ENCODE assay signal across 19 cellular contexts in genomic region chr7:143511593-143512047, GRCh38. TPM values are rescaled to one million over a fixed set of nuclear protein-coding genes. Genes with fewer than 3 reads are reported as not detected.
DNase-seq lines count a peak whose midpoint lies in the region; ATAC-seq and TF ChIP-seq lines count a peak whose summit lies in the region.
"Had no signal": no experiment of that assay in that cellular context is flagged by ENCODE, and none has a peak within 500 bp of the region (broad histone marks: within the 10 kb centered on the region; RNA-seq: fewer than 3 reads in every experiment).

No MANE protein-coding gene starts in this region.

- peak overlapping the region; percentile 39 for H2AFZ ChIP-seq in fibroblast of lung (ENCODE audit: low read length)
- no peak overlapping the region for H2AFZ ChIP-seq in parathyroid adenoma
- H2AFZ ChIP-seq: PC-9 had no signal

- H3K79me2 ChIP-seq in fibroblast of lung (ENCODE audit: control insufficient read depth, insufficient read depth, low read length) (no peaks in the 10 kb centered on the region), parathyroid adenoma (no peaks in the 10 kb centered on the region)

- H3K9me3 ChIP-seq in right cardiac atrium (ENCODE audit: control insufficient read depth, low read length): no peaks in the 10 kb centered on the region
- no peaks in the 10 kb centered on the region for H3K9me3 ChIP-seq in fibroblast of lung (ENCODE audit: control insufficient read depth, insufficient read depth, low read depth, low read length)
- H3K9me3 ChIP-seq in parathyroid adenoma (ENCODE audit: control insufficient read depth, low read length): no peaks in the 10 kb centered on the region

- 76% methylated on average over 23 of the region's 23 CpGs for WGBS in right cardiac atrium

- H3K27ac ChIP-seq in right cardiac atrium (ENCODE audit: low read length) (no peak overlapping the region), fibroblast of lung (ENCODE audit: insufficient read depth, low read length) (no peak overlapping the region), parathyroid adenoma (peak overlapping the region; percentile 87)
- H3K27ac ChIP-seq: PC-9 had no signal

- intact Hi-C loops in right cardiac atrium (cut with DNase I): no loop called here
- intact Hi-C loops in left cardiac atrium (cut with DNase I): no loop called here

- H3K36me3 ChIP-seq in fibroblast of lung (ENCODE audit: control insufficient read depth, insufficient read depth, low read length) (no peaks in the 10 kb centered on the region), parathyroid adenoma (ENCODE audit: control insufficient read depth, insufficient read depth, low read length) (no peaks in the 10 kb centered on the region)

- H4K20me1 ChIP-seq in fibroblast of lung (ENCODE audit: control insufficient read depth, extremely low read depth, insufficient read depth, low read length): no peaks in the 10 kb centered on the region

- DNase-seq in right cardiac atrium (peak in 2 of 3 donors; percentile 46 to 51), left cardiac atrium (no peak), fibroblast of lung (ENCODE audit: low read depth in 2 of 2) (no peak), NCI-H82 treated with DMSO at 0.1 percent for 48 hours (lab: John Stamatoyannopoulos, UW; ENCODE audit: unreplicated experiment) (no peak), hepatic stellate cell (ENCODE audit: low spot score) (no peak)
- DNase-seq: CD4-positive, CD25-positive, alpha-beta regulatory T cell; DND-41; GDM1; KG1; NCI-H1092 treated with DMSO at 0.1 percent for 48 hours; NCI-H187; NCI-H446; PC-9; Right ventricle myocardium superior had no signal

- TF ChIP-seq CTCF in fibroblast of lung (conservative IDR thresholded peaks at IDR 0.05 in 1 of 2, IDR thresholded peaks at IDR 0.05 in 1 of 2; ENCODE audit: low read depth in 1 of 2, low read length in 2 of 2) (no peak), parathyroid adenoma (IDR thresholded peaks at IDR 0.05) (no peak)

- H3K4me3 ChIP-seq in right cardiac atrium (ENCODE audit: low read length) (no peak overlapping the region), fibroblast of lung (replicated peaks in 1 of 4; ENCODE audit: control extremely low read depth in 1 of 4, insufficient read depth in 1 of 4, low read depth in 3 of 4, low read length in 4 of 4) (no peak overlapping the region), parathyroid adenoma (ENCODE audit: low read depth, low read length) (no peak overlapping the region)
- H3K4me3 ChIP-seq: PC-9 had no signal

- no peaks in the 10 kb centered on the region for H3K4me1 ChIP-seq in right cardiac atrium (ENCODE audit: control insufficient read depth, insufficient read depth, low read length)
- no peaks in the 10 kb centered on the region for H3K4me1 ChIP-seq in fibroblast of lung (ENCODE audit: control insufficient read depth, extremely low read depth, insufficient read depth, low read length)
- H3K4me1 ChIP-seq in parathyroid adenoma: peaks cover 51% of the 10 kb centered on the region

- peak in 1 of 2 donors; percentile 47 for ATAC-seq in right cardiac atrium
- no peak for ATAC-seq in left cardiac atrium
- no peak for ATAC-seq in HG03439 (IDR thresholded peaks at IDR 0.05; ENCODE audit: unreplicated experiment)
- no peak for ATAC-seq in HG02678 (IDR thresholded peaks at IDR 0.05; ENCODE audit: unreplicated experiment)

- no peak overlapping the region for H3K9ac ChIP-seq in fibroblast of lung (ENCODE audit: insufficient read depth, low read length)
- no peak overlapping the region for H3K9ac ChIP-seq in parathyroid adenoma

- no peaks in the 10 kb centered on the region for H3K27me3 ChIP-seq in right cardiac atrium (ENCODE audit: control insufficient read depth, insufficient read depth)
- no peaks in the 10 kb centered on the region for H3K27me3 ChIP-seq in fibroblast of lung (ENCODE audit: control insufficient read depth, insufficient read depth, low read length)
- H3K27me3 ChIP-seq in parathyroid adenoma (ENCODE audit: control insufficient read depth, insufficient read depth, low read length): no peaks in the 10 kb centered on the region

- H3K4me2 ChIP-seq in fibroblast of lung (ENCODE audit: extremely low read depth, insufficient read depth, low read length) (no peak overlapping the region), parathyroid adenoma (ENCODE audit: low read length) (no peak overlapping the region)
- H3K4me2 ChIP-seq: PC-9 had no signal

RNA-seq across cellular contexts. Expression of gene TAS2R41, which starts 33.9 kb away (rescaled TPM):
- total RNA-seq in right cardiac atrium (not detected), left cardiac atrium (under 1 TPM in 1 of 2 donors, not detected in 1; 0.26 TPM), fibroblast of lung (not detected in 2 replicates)
- polyA plus RNA-seq in right cardiac atrium (not detected), fibroblast of lung (not detected in 2 replicates)
- not detected in 2 replicates for polyA plus RNA-seq in fibroblast of lung (2012)
- polyA minus RNA-seq in fibroblast of lung (ENCODE audit: low replicate concordance): not detected in 2 replicates
- total RNA-seq: A673, MCF 10A, PC-9, Right ventricle myocardium superior had no signal
- polyA plus RNA-seq: CD4-positive, CD25-positive, alpha-beta regulatory T cell had no signal

RNA-seq across cellular contexts. Expression of gene CTAGE15, which starts 60.0 kb away (rescaled TPM):
- under 1 TPM in 1 of 4 donors, not detected in 3; 0.19 TPM for total RNA-seq in right cardiac atrium
- polyA plus RNA-seq in right cardiac atrium: 0.02 TPM
- total RNA-seq in left cardiac atrium: not detected
- 0.17 and 0.26 TPM in 2 replicates for total RNA-seq in fibroblast of lung
- 0.07 TPM in 1 of 2 replicates, not detected in the other for polyA plus RNA-seq in fibroblast of lung
- 0.09 TPM in 1 of 2 replicates, not detected in the other for polyA plus RNA-seq in fibroblast of lung (2012)
- not detected in 2 replicates for polyA minus RNA-seq in fibroblast of lung (ENCODE audit: low replicate concordance)
- total RNA-seq: A673, Right ventricle myocardium superior had no signal

Comparison
In these comparisons a context has a peak if more than half of its experiments do, and no peak if none do; other contexts are left out.
1. DNase-seq: peak in right cardiac atrium (2 of 3); none in left cardiac atrium (single experiment), fibroblast of lung (0 of 2), NCI-H82 treated with DMSO at 0.1 percent for 48 hours (single experiment) and hepatic stellate cell (single experiment).